1 cellular context compared by ENCODE assay signal in genomic region chr12:115638753-115639666, GRCh38.
TF ChIP-seq lines count a peak whose summit lies in the region.

No MANE protein-coding gene starts in this region.

TF ChIP-seq in WTC11, 78 proteins besides CTCF, POLR2A, EP300 and RAD21 (continued from another document):
- TF ChIP-seq MLX (CRISPR knock-in tag; IDR thresholded peaks at IDR 0.05), result no peak
- TF ChIP-seq ELF4 (CRISPR knock-in tag; IDR thresholded peaks at IDR 0.05; ENCODE audit: low read depth), result no peak
- TF ChIP-seq PRRX2 (CRISPR knock-in tag; IDR thresholded peaks at IDR 0.05), result no peak
- no peak for TF ChIP-seq PRDM15 (CRISPR knock-in tag; IDR thresholded peaks at IDR 0.05)
- no peak for TF ChIP-seq ZNF121 (CRISPR knock-in tag; IDR thresholded peaks at IDR 0.05)
